In the genomic region with DNA sequence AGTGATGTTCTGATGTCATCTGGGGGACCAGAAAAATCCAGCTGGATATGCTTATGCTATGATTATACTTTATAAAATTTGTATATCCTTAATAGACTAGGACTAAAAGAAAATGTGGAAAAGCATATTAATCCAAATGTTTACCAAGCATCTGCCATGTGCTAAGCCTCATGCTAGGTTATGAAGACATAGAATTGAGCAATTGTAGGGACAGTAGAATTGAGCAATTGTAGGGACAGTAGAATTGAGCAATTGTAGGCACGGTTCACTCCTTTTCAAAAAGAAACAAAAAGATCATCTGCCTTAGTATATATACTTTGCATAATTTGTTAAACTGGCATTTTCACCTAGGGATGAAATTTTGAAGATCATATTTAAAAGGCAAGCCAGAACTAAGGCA, we compare ENCODE assay signal across 13 cellular contexts. TPM values are rescaled to one million over a fixed set of nuclear protein-coding genes. Genes with fewer than 3 reads are reported as not detected.
DNase-seq lines count a peak whose midpoint lies in the region; ATAC-seq, FAIRE-seq and TF ChIP-seq lines count a peak whose summit lies in the region.
"Had no signal": no experiment of that assay in that cellular context is flagged by ENCODE, and none has a peak within 500 bp of the region (broad histone marks: within the 10 kb centered on the region; RNA-seq: fewer than 3 reads in every experiment).

No MANE protein-coding gene starts in this region.

- H3K9me3 ChIP-seq in naive thymus-derived CD4-positive, alpha-beta T cell (ENCODE audit: control insufficient read depth in 2 of 3, low read length in 3 of 3): no peaks in the 10 kb centered on the region
- H3K9me3 ChIP-seq: BLaER1 had no signal

- no peak overlapping the region for H3K4me3 ChIP-seq in BJ (ENCODE audit: low read depth, low read length)
- no peak overlapping the region for H3K4me3 ChIP-seq in NB4 (ENCODE audit: low read depth, low read length)
- no peak overlapping the region for H3K4me3 ChIP-seq in cardiac fibroblast (replicated peaks in 1 of 2; ENCODE audit: low read depth in 2 of 2, low read length in 2 of 2)
- H3K4me3 ChIP-seq in naive thymus-derived CD4-positive, alpha-beta T cell (ENCODE audit: low read length): no peak overlapping the region
- H3K4me3 ChIP-seq: BLaER1, skin epidermis had no signal

- TF ChIP-seq CTCF in BJ (IDR thresholded peaks at IDR 0.05; ENCODE audit: insufficient read depth, low read depth, low read length): no peak
- no peak for TF ChIP-seq CTCF in NB4 (IDR thresholded peaks at IDR 0.05; ENCODE audit: low read depth, low read length)
- TF ChIP-seq CTCF in cardiac fibroblast (IDR thresholded peaks at IDR 0.05; ENCODE audit: low read depth, low read length): no peak
- TF ChIP-seq CTCF in progenitor cell of endocrine pancreas (IDR thresholded peaks at IDR 0.05; ENCODE audit: unreplicated experiment): no peak
- TF ChIP-seq CTCF in osteocyte (IDR thresholded peaks at IDR 0.05): no peak

- H3K4me1 ChIP-seq in naive thymus-derived CD4-positive, alpha-beta T cell (ENCODE audit: control insufficient read depth in 2 of 2, insufficient read depth in 2 of 2, low read length in 2 of 2): no peaks in the 10 kb centered on the region

- H3K27ac Mint-ChIP-seq in naive thymus-derived CD4-positive, alpha-beta T cell: no peak overlapping the region
- no peak overlapping the region for H3K27ac Mint-ChIP-seq in progenitor cell of endocrine pancreas
- H3K27ac Mint-ChIP-seq in osteocyte (ENCODE audit: unreplicated experiment): no peak overlapping the region

- TF ChIP-seq POLR2A in NB4 (IDR thresholded peaks at IDR 0.05; ENCODE audit: extremely low read depth, insufficient read length): no peak

- H3K27ac ChIP-seq in naive thymus-derived CD4-positive, alpha-beta T cell (ENCODE audit: low read depth, low read length): no peak overlapping the region
- H3K27ac ChIP-seq: BLaER1 had no signal

- peaks cover 0 to 12% (median 0%) of the 10 kb centered on the region in 7 donors for H3K4me1 Mint-ChIP-seq in naive thymus-derived CD4-positive, alpha-beta T cell
- H3K4me1 Mint-ChIP-seq in progenitor cell of endocrine pancreas (ENCODE audit: low read depth) (no peaks in the 10 kb centered on the region), osteocyte (ENCODE audit: unreplicated experiment) (peaks cover 8% of the 10 kb centered on the region)

- peak; percentile 39 for DNase-seq in BJ (ENCODE audit: low read depth)
- peak; percentile 76 for DNase-seq in NB4 (ENCODE audit: low read depth)
- DNase-seq in cardiac fibroblast (ENCODE audit: low read depth in 2 of 2): peak; percentile 74 to 86
- no peak for DNase-seq in naive thymus-derived CD4-positive, alpha-beta T cell
- DNase-seq in frontal cortex (ENCODE audit: low spot score in 2 of 2): no peak
- DNase-seq in progenitor cell of endocrine pancreas (ENCODE audit: low spot score, unreplicated experiment): no peak
- DNase-seq in osteocyte (ENCODE audit: extremely low spot score, unreplicated experiment): no peak
- DNase-seq: effector CD4-positive, alpha-beta T cell; NCI-H2029; T1000 had no signal

- no peaks in the 10 kb centered on the region for H3K9me3 Mint-ChIP-seq in naive thymus-derived CD4-positive, alpha-beta T cell
- no peaks in the 10 kb centered on the region for H3K9me3 Mint-ChIP-seq in progenitor cell of endocrine pancreas (ENCODE audit: low read depth)
- H3K9me3 Mint-ChIP-seq in osteocyte (ENCODE audit: unreplicated experiment): no peaks in the 10 kb centered on the region

- H3K36me3 ChIP-seq in BJ (ENCODE audit: control insufficient read depth, insufficient read depth, low read length): peaks cover 8% of the 10 kb centered on the region
- H3K36me3 ChIP-seq in naive thymus-derived CD4-positive, alpha-beta T cell (ENCODE audit: control insufficient read depth in 2 of 3, insufficient read depth in 3 of 3, low read length in 3 of 3): peaks cover 0 to 22% (median 0%) of the 10 kb centered on the region in 3 experiments

- ATAC-seq in naive thymus-derived CD4-positive, alpha-beta T cell: peak; percentile 37
- no peak for ATAC-seq in HG02970 (IDR thresholded peaks at IDR 0.05; ENCODE audit: low FRiP score, unreplicated experiment)

- peaks cover 14 to 49% (median 25%) of the 10 kb centered on the region in 5 donors for H3K36me3 Mint-ChIP-seq in naive thymus-derived CD4-positive, alpha-beta T cell
- H3K36me3 Mint-ChIP-seq in progenitor cell of endocrine pancreas (ENCODE audit: insufficient read depth) (peaks cover 9% of the 10 kb centered on the region), osteocyte (ENCODE audit: unreplicated experiment) (peaks cover 20% of the 10 kb centered on the region)

- CTCF ChIA-PET in BJ (lab: Yijun Ruan, JAX): interaction anchor here (1.4 kb wide), 1 partner anchor 60 kb away, joined by 5 read pairs; no protein-coding TSS in a partner anchor
- CTCF ChIA-PET in naive thymus-derived CD4-positive, alpha-beta T cell (lab: Charles Lee): no interaction called here

- H3K27me3 ChIP-seq in BJ (ENCODE audit: control insufficient read depth, insufficient read depth, low read length): no peaks in the 10 kb centered on the region
- H3K27me3 ChIP-seq in naive thymus-derived CD4-positive, alpha-beta T cell (ENCODE audit: control insufficient read depth in 2 of 2, insufficient read depth in 2 of 2, low read length in 2 of 2): no peaks in the 10 kb centered on the region
- H3K27me3 ChIP-seq: BLaER1 had no signal

- POLR2A ChIA-PET in BJ (lab: Charles Lee): no interaction called here
- POLR2A ChIA-PET in naive thymus-derived CD4-positive, alpha-beta T cell (lab: Charles Lee): interaction anchor here (0.6 kb wide), 1 partner anchor 47 kb away, joined by 3 read pairs; no protein-coding TSS in a partner anchor

- intact Hi-C loops in naive thymus-derived CD4-positive, alpha-beta T cell (cut with micrococcal nuclease): no loop called here

- H3K27me3 Mint-ChIP-seq in naive thymus-derived CD4-positive, alpha-beta T cell: no peaks in the 10 kb centered on the region
- H3K27me3 Mint-ChIP-seq in progenitor cell of endocrine pancreas (no peaks in the 10 kb centered on the region), osteocyte (ENCODE audit: unreplicated experiment) (no peaks in the 10 kb centered on the region)

- no peak for FAIRE-seq in frontal cortex (lab: Jason Lieb, UNC)

- no peak overlapping the region for H3K4me3 Mint-ChIP-seq in naive thymus-derived CD4-positive, alpha-beta T cell
- H3K4me3 Mint-ChIP-seq in progenitor cell of endocrine pancreas (ENCODE audit: low read depth) (no peak overlapping the region), osteocyte (ENCODE audit: unreplicated experiment) (no peak overlapping the region)

RNA-seq across cellular contexts. Expression of a gene that starts 18.3 kb away (rescaled TPM):
- 18.2 and 33.7 TPM in 2 replicates for polyA plus RNA-seq in BJ (2011; rRNA removed)
- 12.9 and 17.3 TPM in 2 replicates for polyA minus RNA-seq in BJ (2011; rRNA and poly(A)+ RNA removed)
- total RNA-seq in naive thymus-derived CD4-positive, alpha-beta T cell: 10 to 100 TPM in 3 of 5 experiments, 1 to 10 TPM in 2; 6.1 to 21.0 (median 12.1) TPM
- 1 to 10 TPM; 4.2 to 4.5 TPM for polyA plus RNA-seq in naive thymus-derived CD4-positive, alpha-beta T cell
- total RNA-seq in frontal cortex: 26.1 TPM
- total RNA-seq in progenitor cell of endocrine pancreas: 12.3 and 14.8 TPM in 2 replicates
- 10.2 and 14.1 TPM in 2 replicates for total RNA-seq in osteocyte

Comparison
In these comparisons a context has a peak if more than half of its experiments do, and no peak if none do; other contexts are left out.
1. DNase-seq: peak in BJ (single experiment), NB4 (single experiment) and cardiac fibroblast (2 of 2); none in naive thymus-derived CD4-positive, alpha-beta T cell (0 of 9), frontal cortex (0 of 2), progenitor cell of endocrine pancreas (single experiment) and osteocyte (single experiment).